Comparison of ENCODE assay signal across 10 cellular contexts in the genomic region with DNA sequence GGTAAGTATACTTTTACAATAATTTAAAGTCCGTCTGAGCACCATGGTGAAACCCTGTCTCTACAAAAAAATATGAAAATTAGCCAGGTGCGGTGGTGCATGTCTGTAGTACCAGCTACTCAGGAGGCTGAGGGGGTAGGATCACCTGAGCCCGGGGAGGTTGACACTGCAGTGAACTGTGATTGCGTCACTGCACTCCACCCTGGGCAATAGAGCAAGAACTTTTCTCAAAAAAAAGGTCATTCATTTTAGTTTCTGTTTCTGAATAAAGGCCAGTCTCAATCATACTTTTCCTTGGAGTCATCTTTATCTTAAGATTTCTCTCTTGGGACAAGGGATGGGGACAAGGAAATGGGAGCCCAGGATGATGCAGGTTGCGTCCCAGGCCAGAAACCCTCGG. TPM values are rescaled to one million over a fixed set of nuclear protein-coding genes. Genes with fewer than 3 reads are reported as not detected.
DNase-seq lines count a peak whose midpoint lies in the region; ATAC-seq and FAIRE-seq lines count a peak whose summit lies in the region.
"Had no signal": no experiment of that assay in that cellular context is flagged by ENCODE, and none has a peak within 500 bp of the region (broad histone marks: within the 10 kb centered on the region; RNA-seq: fewer than 3 reads in every experiment).

No MANE protein-coding gene starts in this region.

- H3K4me1 ChIP-seq in small intestine (ENCODE audit: control insufficient read depth in 2 of 2, insufficient read depth in 1 of 2, low read depth in 1 of 2, low read length in 1 of 2): peaks cover 8 to 9% of the 10 kb centered on the region in 2 donors
- H3K4me1 ChIP-seq: parathyroid adenoma, tibial artery had no signal

- peaks cover 2 to 17% of the 10 kb centered on the region in 2 donors for H3K36me3 ChIP-seq in small intestine (ENCODE audit: control insufficient read depth in 2 of 2, insufficient read depth in 2 of 2, low read length in 2 of 2)

- peak overlapping the region; percentile 13 for H3K27ac Mint-ChIP-seq in activated naive CD8-positive, alpha-beta T cell treated with anti-CD3 and anti-CD28 coated beads, Interleukin-2, amount 10 ng/mL, durations not matched to agents 7 days and 5 days

- no peak overlapping the region for H3K4me3 Mint-ChIP-seq in activated naive CD8-positive, alpha-beta T cell treated with anti-CD3 and anti-CD28 coated beads, Interleukin-2, amount 10 ng/mL, durations not matched to agents 7 days and 5 days

- peak; percentile 67 for ATAC-seq in HG02884 (IDR thresholded peaks at IDR 0.05; ENCODE audit: unreplicated experiment)
- no peak for ATAC-seq in activated naive CD8-positive, alpha-beta T cell treated with anti-CD3 and anti-CD28 coated beads, Interleukin-2, amount 10 ng/mL, durations not matched to agents 7 days and 5 days (ENCODE audit: low read depth)
- no peak for ATAC-seq in HG03108 (IDR thresholded peaks at IDR 0.05; ENCODE audit: unreplicated experiment)

- peaks cover 44% of the 10 kb centered on the region for H3K4me1 Mint-ChIP-seq in activated naive CD8-positive, alpha-beta T cell treated with anti-CD3 and anti-CD28 coated beads, Interleukin-2, amount 10 ng/mL, durations not matched to agents 7 days and 5 days

- no peaks in the 10 kb centered on the region for H3K27me3 Mint-ChIP-seq in activated naive CD8-positive, alpha-beta T cell treated with anti-CD3 and anti-CD28 coated beads, Interleukin-2, amount 10 ng/mL, durations not matched to agents 7 days and 5 days

- no peaks in the 10 kb centered on the region for H3K9me3 ChIP-seq in small intestine (ENCODE audit: control insufficient read depth, low read depth)
- H3K9me3 ChIP-seq: tibial artery had no signal

- H3K9me3 Mint-ChIP-seq in activated naive CD8-positive, alpha-beta T cell treated with anti-CD3 and anti-CD28 coated beads, Interleukin-2, amount 10 ng/mL, durations not matched to agents 7 days and 5 days: no peaks in the 10 kb centered on the region

- peak overlapping the region in 1 of 2 donors; percentile 83 for H3K27ac ChIP-seq in small intestine (ENCODE audit: low read depth in 1 of 2, low read length in 1 of 2)
- H3K27ac ChIP-seq: parathyroid adenoma, tibial artery had no signal

- 63 to 69% (median 64%) methylated on average over 6 of the region's 6 CpGs for WGBS in small intestine, 3 donors

- H3K27me3 ChIP-seq in small intestine (ENCODE audit: control insufficient read depth in 2 of 2, insufficient read depth in 2 of 2, low read length in 2 of 2): no peaks in the 10 kb centered on the region
- H3K27me3 ChIP-seq: tibial artery had no signal

- H3K4me3 ChIP-seq in small intestine (ENCODE audit: low read depth in 1 of 2, low read length in 2 of 2): no peak overlapping the region
- H3K4me3 ChIP-seq: tibial artery had no signal

- peaks cover 37% of the 10 kb centered on the region for H3K36me3 Mint-ChIP-seq in activated naive CD8-positive, alpha-beta T cell treated with anti-CD3 and anti-CD28 coated beads, Interleukin-2, amount 10 ng/mL, durations not matched to agents 7 days and 5 days

- POLR2A ChIA-PET in activated naive CD8-positive, alpha-beta T cell treated with anti-CD3 and anti-CD28 coated beads, Interleukin-2, amount 10 ng/mL, durations not matched to agents 7 days and 5 days (lab: Charles Lee): interaction anchor here (4.2 kb wide), 1 partner anchor 13 kb away, joined by 14 read pairs; the partner anchor contains the start of gene ANKRD13A

- no peak for FAIRE-seq in small intestine (lab: Jason Lieb, UNC)

- peak; percentile 21 to 35 for DNase-seq in NOMO-1 (lab: John Stamatoyannopoulos, UW; ENCODE audit: unreplicated experiment in 2 of 2)
- DNase-seq in NOMO-1 treated with dmso at 0.1 percent for 144 hours (lab: John Stamatoyannopoulos, UW; ENCODE audit: unreplicated experiment): no peak
- no peak for DNase-seq in activated naive CD8-positive, alpha-beta T cell treated with anti-CD3 and anti-CD28 coated beads, Interleukin-2, amount 10 ng/mL, durations not matched to agents 7 days and 5 days
- peak; percentile 40 for DNase-seq in small intestine
- DNase-seq in NCI-H2227 (lab: John Stamatoyannopoulos, UW; ENCODE audit: unreplicated experiment): no peak
- no peak for DNase-seq in GDM1 (lab: John Stamatoyannopoulos, UW)
- DNase-seq: tibial artery had no signal

RNA-seq across cellular contexts. Expression of gene ANKRD13A, which starts 12.9 kb away (rescaled TPM):
- total RNA-seq in activated naive CD8-positive, alpha-beta T cell treated with anti-CD3 and anti-CD28 coated beads, Interleukin-2, amount 10 ng/mL, durations not matched to agents 7 days and 5 days: 10 to 100 TPM; 85.8 to 88.8 TPM
- 10 to 100 TPM; 15.5 to 23.7 (median 18.6) TPM for polyA plus RNA-seq in small intestine

RNA-seq across cellular contexts. Expression of gene GIT2, which starts 16.0 kb away (rescaled TPM):
- 100 to 1,000 TPM; 101 to 103 TPM for total RNA-seq in activated naive CD8-positive, alpha-beta T cell treated with anti-CD3 and anti-CD28 coated beads, Interleukin-2, amount 10 ng/mL, durations not matched to agents 7 days and 5 days
- polyA plus RNA-seq in small intestine: 10 to 100 TPM in 1 of 3 donors, 1 to 10 TPM in 2; 7.0 to 10.7 (median 7.4) TPM

RNA-seq across cellular contexts. Expression of gene C12orf76, which starts 36.2 kb away (rescaled TPM):
- total RNA-seq in activated naive CD8-positive, alpha-beta T cell treated with anti-CD3 and anti-CD28 coated beads, Interleukin-2, amount 10 ng/mL, durations not matched to agents 7 days and 5 days: 10 to 100 TPM; 22.1 to 23.2 TPM
- polyA plus RNA-seq in small intestine: 10 to 100 TPM in 1 of 3 donors, 1 to 10 TPM in 2; 5.4 to 10.8 (median 5.4) TPM

Comparison
In these comparisons a context has a peak if more than half of its experiments do, and no peak if none do; other contexts are left out.
1. DNase-seq: peak in NOMO-1 (2 of 2) and small intestine (single experiment); none in NOMO-1 treated with dmso at 0.1 percent for 144 hours (single experiment), activated naive CD8-positive, alpha-beta T cell treated with anti-CD3 and anti-CD28 coated beads, Interleukin-2, amount 10 ng/mL, durations not matched to agents 7 days and 5 days (single experiment), NCI-H2227 (single experiment) and GDM1 (single experiment).